In the genomic region with DNA sequence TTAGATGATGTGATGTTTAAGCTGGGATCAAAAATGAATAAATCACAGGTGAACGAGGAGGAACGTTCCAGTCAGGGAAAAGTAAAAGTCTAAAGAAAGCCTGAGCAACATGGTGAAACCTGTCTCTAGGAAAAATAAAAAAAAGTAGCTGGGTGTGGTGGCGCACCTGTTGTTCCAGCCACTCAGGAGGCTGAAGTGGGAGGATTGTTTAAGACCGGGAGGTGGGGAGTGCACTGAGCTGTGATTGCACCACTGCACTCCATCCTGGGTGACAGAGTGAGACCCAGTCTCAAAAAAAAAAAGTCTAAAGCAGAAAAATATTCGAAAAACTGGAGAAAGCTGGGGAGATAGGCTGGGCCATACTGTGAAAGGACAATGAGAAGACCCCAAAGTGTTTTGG, we compare ENCODE assay signal across 29 cellular contexts.
"Had no signal": no experiment of that assay in that cellular context is flagged by ENCODE, and none has a peak within 500 bp of the region (broad histone marks: within the 10 kb centered on the region; RNA-seq: fewer than 3 reads in every experiment).

No MANE protein-coding gene starts in this region.

- H3K4me1 Mint-ChIP-seq: neural crest cell had no signal

- H3K4me3 Mint-ChIP-seq: naive thymus-derived CD8-positive, alpha-beta T cell; nephron; neural crest cell; stimulated activated naive B cell treated with anti-CD40 and anti-IgM and Interleukin-4, amounts not matched to agents 10 μg/mL and 1 μg/mL and 100 μg/mL, for 72 hours had no signal

- H3K27me3 Mint-ChIP-seq: naive thymus-derived CD8-positive, alpha-beta T cell had no signal

- H3K27ac ChIP-seq: hepatocyte, left ventricle myocardium inferior, pancreas, prostate gland, skin epidermis, stomach, suprapubic skin, thoracic aorta, tibial artery, uterus had no signal

- H3K27me3 ChIP-seq: hepatocyte, pancreas, stomach, suprapubic skin, tibial artery, uterus had no signal

- H3K4me1 ChIP-seq: pancreas, prostate gland, suprapubic skin, uterus had no signal

- H3K4me3 ChIP-seq: hepatocyte, left ventricle myocardium inferior, pancreas, prostate gland, skin epidermis, stomach, suprapubic skin, thoracic aorta, tibial artery, uterus had no signal

- H3K9me3 ChIP-seq: left ventricle myocardium inferior, pancreas, prostate gland, stomach, suprapubic skin, thoracic aorta, tibial artery, uterus had no signal

- H3K9me3 Mint-ChIP-seq: naive thymus-derived CD8-positive, alpha-beta T cell had no signal

- ATAC-seq: left colon; naive thymus-derived CD8-positive, alpha-beta T cell; pancreas; right cardiac atrium; sciatic nerve; stimulated activated naive B cell treated with anti-CD40 and anti-IgM and Interleukin-4, amounts not matched to agents 10 μg/mL and 1 μg/mL and 100 μg/mL, for 72 hours; stimulated activated naive CD8-positive, alpha-beta T cell treated with anti-CD3 and anti-CD28 coated beads, Interleukin-15, Interleukin-2, amounts not matched to agents 100 U/mL and 50 U/mL, for 24 hours had no signal

- DNase-seq: kidney; left colon; left ventricle myocardium inferior; mammary epithelial cell; mesenchymal stem cell; naive thymus-derived CD8-positive, alpha-beta T cell; nucleus accumbens; pancreas; posterior cingulate gyrus; retina; right cardiac atrium; stimulated activated CD4-positive, alpha-beta T cell treated with anti-CD3 and anti-CD28 coated beads, Interleukin-12 subunit alpha, Interleukin-12 subunit beta, amount 100 ng/mL, for 4 hours; stimulated activated CD4-positive, alpha-beta T cell treated with anti-CD3 and anti-CD28 coated beads, Interleukin-15, amount 100 ng/mL, for 24 hours; stimulated activated CD4-positive, alpha-beta T cell treated with anti-CD3 and anti-CD28 coated beads, Interleukin-2, amount 100 ng/mL, for 24 hours; stimulated activated CD4-positive, alpha-beta T cell treated with anti-CD3 and anti-CD28 coated beads, Interleukin-4, amount 100 ng/mL, for 1 hour; stimulated activated naive B cell treated with anti-CD40 and anti-IgM and Interleukin-4, amounts not matched to agents 10 μg/mL and 1 μg/mL and 100 μg/mL, for 72 hours; stimulated activated naive CD8-positive, alpha-beta T cell treated with anti-CD3 and anti-CD28 coated beads, Interleukin-15, Interleukin-2, amounts not matched to agents 100 U/mL and 50 U/mL, for 24 hours; stomach; tibial artery; trophoblast cell; uterus had no signal

- H3K27ac Mint-ChIP-seq: nephron; stimulated activated naive B cell treated with anti-CD40 and anti-IgM and Interleukin-4, amounts not matched to agents 10 μg/mL and 1 μg/mL and 100 μg/mL, for 72 hours had no signal

- H3K36me3 ChIP-seq: left ventricle myocardium inferior, pancreas, prostate gland, stomach, suprapubic skin, thoracic aorta, tibial artery, uterus had no signal

- H3K36me3 Mint-ChIP-seq: naive thymus-derived CD8-positive, alpha-beta T cell had no signal
